In the genomic region with DNA sequence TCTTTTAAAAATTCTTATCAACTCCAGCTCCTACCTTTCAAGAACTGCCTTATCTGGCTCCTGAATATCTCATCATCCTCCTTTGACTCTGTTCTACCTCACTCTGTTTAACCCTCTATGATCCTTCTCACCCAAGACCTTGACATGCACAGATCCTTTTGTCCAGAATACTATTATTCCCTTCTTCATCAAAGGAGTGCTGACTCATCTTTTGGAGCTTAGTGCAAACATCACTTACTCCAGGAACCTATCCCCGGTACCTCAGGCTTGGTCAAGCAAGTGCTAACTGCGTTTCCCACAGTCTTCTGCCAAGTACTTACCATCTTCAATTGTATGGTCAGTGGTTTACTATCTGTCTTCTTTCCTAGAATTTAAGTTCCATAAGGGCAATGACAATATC, we compare ENCODE assay signal across 18 cellular contexts.
DNase-seq lines count a peak whose midpoint lies in the region; ATAC-seq, FAIRE-seq and TF ChIP-seq lines count a peak whose summit lies in the region.
"Had no signal": no experiment of that assay in that cellular context is flagged by ENCODE, and none has a peak within 500 bp of the region (broad histone marks: within the 10 kb centered on the region; RNA-seq: fewer than 3 reads in every experiment).

No MANE protein-coding gene starts in this region.

- no peak overlapping the region for H3K4me3 ChIP-seq in IMR-90 (ENCODE audit: insufficient read depth, low read depth, low read length)
- H3K4me3 ChIP-seq in astrocyte (ENCODE audit: insufficient read depth, low read depth, low read length), result no peak overlapping the region
- H3K4me3 ChIP-seq: BLaER1, GM23338 had no signal

- H2BK15ac ChIP-seq in IMR-90 (ENCODE audit: low read depth, low read length), result no peak overlapping the region

- no peak overlapping the region for H2BK20ac ChIP-seq in IMR-90 (ENCODE audit: low read depth, low read length)

- H3K79me1 ChIP-seq in IMR-90 (ENCODE audit: low read depth in 1 of 2, low read length in 2 of 2), result peaks cover 0 to 3% of the 10 kb centered on the region in 2 experiments; a peak in 1 of 4 replicates

- H3K4me3 Mint-ChIP-seq in astrocyte (ENCODE audit: unreplicated experiment) (no peak overlapping the region), endothelial cell (ENCODE audit: unreplicated experiment) (peak overlapping the region; percentile 29), T-helper 17 cell (no peak overlapping the region)
- H3K4me3 Mint-ChIP-seq: B cell; CD4-positive, CD25-positive, alpha-beta regulatory T cell; CD8-positive, alpha-beta T cell; GM23338; H9 had no signal

- H4K5ac ChIP-seq in IMR-90 (ENCODE audit: low read depth, low read length), result no peak overlapping the region

- POLR2A ChIA-PET in IMR-90 (lab: Charles Lee; ENCODE audit: unreplicated experiment), result no interaction called here

- no peak for DNase-seq in IMR-90
- no peak for DNase-seq in astrocyte (ENCODE audit: low read depth)
- no peak for DNase-seq in endothelial cell (ENCODE audit: low spot score)
- no peak for DNase-seq in T-helper 17 cell
- no peak for DNase-seq in NCI-H2196 treated with DMSO at 0.1 percent for 48 hours (lab: John Stamatoyannopoulos, UW; ENCODE audit: unreplicated experiment)
- DNase-seq: Caco-2; CD4-positive, CD25-positive, alpha-beta regulatory T cell; CD8-positive, alpha-beta T cell; DMS153; DND-41; H9 had no signal

- TF ChIP-seq RAD21 in IMR-90 (IDR thresholded peaks at IDR 0.05; ENCODE audit: low read length), result no peak

- H4K20me1 ChIP-seq in IMR-90 (ENCODE audit: insufficient read depth, low read length) (no peaks in the 10 kb centered on the region), astrocyte (ENCODE audit: insufficient read depth, low read length) (peaks cover 3% of the 10 kb centered on the region)
- H4K20me1 ChIP-seq: BLaER1 had no signal

- H2AK9ac ChIP-seq in IMR-90 (replicated peaks; ENCODE audit: low read depth, low read length, poor library complexity), result no peak overlapping the region

- no peak overlapping the region for H3K56ac ChIP-seq in IMR-90 (ENCODE audit: extremely low read depth, insufficient read depth, low read length)

- intact Hi-C loops in IMR-90 (cut with micrococcal nuclease), result no loop called here

- TF ChIP-seq CTCF in IMR-90 (conservative IDR thresholded peaks at IDR 0.05; ENCODE audit: low read depth, low read length), result no peak
- no peak for TF ChIP-seq CTCF in astrocyte (IDR thresholded peaks at IDR 0.05; ENCODE audit: insufficient read depth, low read depth, low read length)
- TF ChIP-seq CTCF in endothelial cell (IDR thresholded peaks at IDR 0.05; ENCODE audit: unreplicated experiment), result no peak

- no peak overlapping the region for H2AFZ ChIP-seq in IMR-90 (replicated peaks; ENCODE audit: low read length, poor library complexity)
- no peak overlapping the region for H2AFZ ChIP-seq in astrocyte (ENCODE audit: low read depth, low read length)
- H2AFZ ChIP-seq: GM23338 had no signal

- no peak overlapping the region for H4K8ac ChIP-seq in IMR-90 (ENCODE audit: low read depth in 2 of 2, low read length in 2 of 2)

- no peak overlapping the region for H2AK5ac ChIP-seq in IMR-90 (ENCODE audit: low read depth, low read length)

- H3K14ac ChIP-seq in IMR-90 (replicated peaks; ENCODE audit: low read depth, low read length), result no peak overlapping the region

- CTCF ChIA-PET in IMR-90 (lab: Yijun Ruan, JAX), result interaction anchor here (1.5 kb wide), 1 partner anchor 24 kb away, joined by 3 read pairs; no protein-coding TSS in a partner anchor

- H3K27me3 ChIP-seq in IMR-90 (ENCODE audit: control insufficient read depth, insufficient read depth, low read length) (no peaks in the 10 kb centered on the region), astrocyte (ENCODE audit: insufficient read depth, low read length) (no peaks in the 10 kb centered on the region)
- H3K27me3 ChIP-seq: BLaER1 had no signal

- H3K4ac ChIP-seq in IMR-90 (ENCODE audit: low read depth, low read length), result no peak overlapping the region

- no peak for TF ChIP-seq POLR2A in IMR-90 (IDR thresholded peaks at IDR 0.05; ENCODE audit: low read depth, low read length)

- H3K36me3 ChIP-seq in IMR-90 (ENCODE audit: control insufficient read depth, insufficient read depth, low read length) (no peaks in the 10 kb centered on the region), astrocyte (ENCODE audit: insufficient read depth, low read length) (no peaks in the 10 kb centered on the region)

- H3K4me1 ChIP-seq in IMR-90 (ENCODE audit: control insufficient read depth, insufficient read depth, low read length) (peaks cover 3% of the 10 kb centered on the region; the same call in 1 of the 2 replicates), astrocyte (ENCODE audit: insufficient read depth, low read length) (peaks cover 10% of the 10 kb centered on the region)
- H3K4me1 ChIP-seq: BLaER1 had no signal

- no peak overlapping the region for H2BK5ac ChIP-seq in IMR-90 (ENCODE audit: low read depth, low read length, poor library complexity, severe bottlenecking)

- H3K9me3 Mint-ChIP-seq in astrocyte (ENCODE audit: unreplicated experiment) (peaks cover 6% of the 10 kb centered on the region), endothelial cell (ENCODE audit: unreplicated experiment) (no peaks in the 10 kb centered on the region)

- BruUV-seq in IMR-90 (replicated peaks; lab: Mats Ljungman, UMichigan), result no TSS peak

- H3K4me2 ChIP-seq in IMR-90 (ENCODE audit: low read depth, low read length) (no peak overlapping the region), astrocyte (ENCODE audit: low read length) (no peak overlapping the region)
- H3K4me2 ChIP-seq: BLaER1, GM23338 had no signal

- H3K4me1 Mint-ChIP-seq in astrocyte (ENCODE audit: low read depth, unreplicated experiment), result peaks cover 12% of the 10 kb centered on the region
- H3K4me1 Mint-ChIP-seq in endothelial cell (ENCODE audit: unreplicated experiment), result peaks cover 3% of the 10 kb centered on the region
- H3K4me1 Mint-ChIP-seq in T-helper 17 cell, result no peaks in the 10 kb centered on the region
- H3K4me1 Mint-ChIP-seq: B cell, GM23338, H9 had no signal

- no peak overlapping the region for H3K18ac ChIP-seq in IMR-90 (ENCODE audit: low read depth, low read length)

- H3K23ac ChIP-seq in IMR-90 (ENCODE audit: low read depth, low read length), result no peak overlapping the region

- peaks cover 9% of the 10 kb centered on the region for H3K79me2 ChIP-seq in astrocyte (ENCODE audit: insufficient read depth, low read length)

- dilution Hi-C loops in IMR-90 (cut with HindIII; ENCODE audit: low sequenced_read_pairs, unreplicated experiment), result no loop called here

- H3K9me3 ChIP-seq in IMR-90 (ENCODE audit: control insufficient read depth, insufficient read depth, low read length), result no peaks in the 10 kb centered on the region
- H3K9me3 ChIP-seq in astrocyte (ENCODE audit: insufficient read depth, low read depth, low read length), result no peaks in the 10 kb centered on the region
- H3K9me3 ChIP-seq in T-helper 17 cell (ENCODE audit: control insufficient read depth, low read length, poor library complexity, severe bottlenecking), result no peaks in the 10 kb centered on the region

- no peak overlapping the region for H2BK120ac ChIP-seq in IMR-90 (ENCODE audit: low read depth, low read length)

- no peaks in the 10 kb centered on the region for H3K9me1 ChIP-seq in IMR-90 (ENCODE audit: insufficient read depth, low read length)

- H3K9ac ChIP-seq in IMR-90 (ENCODE audit: low read depth, low read length) (no peak overlapping the region), astrocyte (ENCODE audit: low read length) (no peak overlapping the region)
- H3K9ac ChIP-seq: BLaER1 had no signal

- no peak overlapping the region for H3K27ac ChIP-seq in IMR-90 (ENCODE audit: insufficient read depth, low read length)
- no peak overlapping the region for H3K27ac ChIP-seq in astrocyte (ENCODE audit: low read depth, low read length)
- H3K27ac ChIP-seq: BLaER1, C4-2B had no signal

- H4K91ac ChIP-seq in IMR-90 (ENCODE audit: insufficient read depth, low read depth, low read length), result no peak overlapping the region

- H3K36me3 Mint-ChIP-seq in astrocyte (ENCODE audit: low read depth, unreplicated experiment) (peaks cover 13% of the 10 kb centered on the region), endothelial cell (ENCODE audit: low read depth, unreplicated experiment) (peaks cover 48% of the 10 kb centered on the region), T-helper 17 cell (ENCODE audit: low read depth) (no peaks in the 10 kb centered on the region)

- peak overlapping the region; percentile 4 for H3K27ac Mint-ChIP-seq in astrocyte (ENCODE audit: unreplicated experiment)
- no peak overlapping the region for H3K27ac Mint-ChIP-seq in endothelial cell (ENCODE audit: unreplicated experiment)
- H3K27ac Mint-ChIP-seq in T-helper 17 cell, result no peak overlapping the region
- H3K27ac Mint-ChIP-seq: B cell; CD4-positive, CD25-positive, alpha-beta regulatory T cell; CD8-positive, alpha-beta T cell; GM23338; H9 had no signal

- no CpG with 5 or more reads among the region's 2 CpGs for WGBS in IMR-90 (ENCODE audit: extremely low coverage in 2 of 2, insufficient read length in 1 of 2), 2 experiments

- FAIRE-seq in astrocyte (lab: Jason Lieb, UNC), result no peak
- FAIRE-seq: GM12892 had no signal

- ATAC-seq in IMR-90 (ENCODE audit: low read depth) (no peak), GM18519 (IDR thresholded peaks at IDR 0.05; ENCODE audit: low FRiP score, unreplicated experiment) (no peak), T-helper 17 cell (no peak)
- ATAC-seq: CD8-positive, alpha-beta T cell; GM23338; HCT116 had no signal

- in situ Hi-C loops in IMR-90 (cut with MboI; ENCODE audit: low sequenced_read_pairs), result no loop called here

- H3K27me3 Mint-ChIP-seq in astrocyte (ENCODE audit: low read depth, unreplicated experiment), result no peaks in the 10 kb centered on the region
- peaks cover 1% of the 10 kb centered on the region for H3K27me3 Mint-ChIP-seq in endothelial cell (ENCODE audit: unreplicated experiment)
- no peaks in the 10 kb centered on the region for H3K27me3 Mint-ChIP-seq in T-helper 17 cell
- H3K27me3 Mint-ChIP-seq: B cell; CD4-positive, CD25-positive, alpha-beta regulatory T cell had no signal

TF ChIP-seq in IMR-90, 13 proteins besides CTCF, POLR2A, EP300 and RAD21:
- peak; percentile 64 for TF ChIP-seq MAFK (IDR thresholded peaks at IDR 0.05; ENCODE audit: low read depth, low read length)
- no peak for TF ChIP-seq USF2 (IDR thresholded peaks at IDR 0.05; ENCODE audit: low read depth, low read length)
TF ChIP-seq in IMR-90: peak in this region for 1.
